Comparison of ENCODE assay signal across 9 cellular contexts in the genomic region with DNA sequence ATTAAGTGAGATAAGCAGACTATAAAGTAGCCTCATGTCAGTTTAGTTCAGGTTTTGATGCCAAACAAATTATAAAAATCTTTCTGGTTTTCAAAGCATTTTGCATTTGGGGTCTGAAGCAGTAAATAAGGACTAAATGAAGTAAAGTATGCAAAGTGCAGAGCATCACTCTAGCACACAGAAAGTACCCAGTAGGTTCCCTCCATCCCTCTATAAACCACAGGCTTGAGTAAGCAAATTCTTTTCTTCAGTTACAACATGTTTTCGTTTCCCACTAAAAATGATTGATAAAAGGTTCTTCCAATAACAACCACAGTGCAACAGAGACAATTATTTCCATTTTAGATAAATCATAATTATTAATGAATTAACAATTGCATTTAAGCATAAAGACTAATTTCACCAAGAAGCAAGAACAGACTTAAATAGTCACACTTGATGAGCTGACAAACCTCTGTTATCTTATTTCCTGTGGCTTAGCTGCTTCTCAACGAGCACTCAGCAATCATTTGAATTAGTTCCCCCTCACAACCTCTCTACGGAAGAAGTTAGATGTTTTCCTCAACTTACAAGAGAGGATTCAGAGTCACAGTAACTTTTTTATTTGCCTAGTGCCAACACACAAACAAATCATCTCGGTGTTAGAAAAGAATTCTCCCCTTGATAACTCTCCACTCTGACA.
DNase-seq lines count a peak whose midpoint lies in the region; ATAC-seq, FAIRE-seq and TF ChIP-seq lines count a peak whose summit lies in the region.
"Had no signal": no experiment of that assay in that cellular context is flagged by ENCODE, and none has a peak within 500 bp of the region (broad histone marks: within the 10 kb centered on the region; RNA-seq: fewer than 3 reads in every experiment).

No MANE protein-coding gene starts in this region.

- CTCF ChIA-PET in K562 (lab: Yijun Ruan, JAX; ENCODE audit: low intra/inter-chr PET ratio): no interaction called here

- TF ChIP-seq EP300 in K562 (IDR thresholded peaks at IDR 0.05; ENCODE audit: low read length): no peak

- no peak overlapping the region for H3K23ac ChIP-seq in H9 (ENCODE audit: insufficient read length, low read depth, low read length)

- in situ Hi-C loops in K562 (cut with MboI): no loop called here

- H4K5ac ChIP-seq in H9 (ENCODE audit: insufficient read length, low read depth, low read length): no peak overlapping the region

- no peak for TF ChIP-seq POLR2A in K562 (conservative IDR thresholded peaks at IDR 0.05)

- H3K36me3 ChIP-seq in K562 (ENCODE audit: control insufficient read depth, insufficient read depth, low read length): peaks cover 61% of the 10 kb centered on the region

- POLR2A ChIA-PET in K562 (lab: Yijun Ruan, JAX): no interaction called here

- H3K14ac ChIP-seq in H9 (ENCODE audit: insufficient read depth, low read length): no peak overlapping the region

- no peak overlapping the region for H3K18ac ChIP-seq in H9 (ENCODE audit: insufficient read length, low read depth, low read length)

- H3K4me1 ChIP-seq in K562 (replicated peaks in 1 of 2; ENCODE audit: control insufficient read depth in 2 of 2, insufficient read depth in 2 of 2, low read length in 2 of 2): peaks cover 0 to 9% of the 10 kb centered on the region in 2 experiments; a peak in 3 of 5 replicates
- H3K4me1 ChIP-seq in H9 (ENCODE audit: insufficient read depth, low read length): no peaks in the 10 kb centered on the region

- no peak overlapping the region for H3K4me3 Mint-ChIP-seq in H9

- no peak overlapping the region for H3K27ac Mint-ChIP-seq in H9

- no peak overlapping the region for H3T11ph ChIP-seq in H9 (ENCODE audit: low read length)

- no peak for TF ChIP-seq RAD21 in K562 (CRISPR knock-in tag; conservative IDR thresholded peaks at IDR 0.05 in 1 of 2, IDR thresholded peaks at IDR 0.05 in 1 of 2)

- H3K79me1 ChIP-seq in H9 (ENCODE audit: insufficient read depth, low read depth, low read length, poor library complexity, severe bottlenecking): no peaks in the 10 kb centered on the region

- no peak overlapping the region for H2BK120ac ChIP-seq in H9 (ENCODE audit: low read depth, low read length, poor library complexity, severe bottlenecking)

- H3K36me3 Mint-ChIP-seq in H9 (ENCODE audit: insufficient read depth in 1 of 3, low read depth in 3 of 3): peaks cover 0 to 1% (median 0%) of the 10 kb centered on the region in 3 experiments; a peak in 1 of 7 replicates

- no peak overlapping the region for H2BK20ac ChIP-seq in H9 (ENCODE audit: low read depth, low read length, poor library complexity, severe bottlenecking)

- FAIRE-seq in K562 (lab: Jason Lieb, UNC): no peak

- H4K8ac ChIP-seq in H9 (replicated peaks; ENCODE audit: insufficient read length, low read depth, low read length): no peak overlapping the region

- TF ChIP-seq CTCF in K562 (IDR thresholded peaks at IDR 0.05 in 2 of 3, conservative IDR thresholded peaks at IDR 0.05 in 1 of 3; ENCODE audit: insufficient read depth in 2 of 3, low read depth in 1 of 3, low read length in 3 of 3): no peak
- TF ChIP-seq CTCF in H9 (conservative IDR thresholded peaks at IDR 0.05): no peak

- H2BK15ac ChIP-seq in H9 (ENCODE audit: low read depth, low read length): no peak overlapping the region

- WGBS in K562 (ENCODE audit: insufficient coverage, low coverage, missing lambda C conversion rate): 25% methylated on average over 4 of the region's 4 CpGs
- no CpG with 5 or more reads among the region's 4 CpGs for WGBS in H9 (ENCODE audit: extremely low coverage, insufficient read length, low lambda C conversion rate)

- H4K91ac ChIP-seq in H9 (ENCODE audit: insufficient read length, low read depth, low read length): no peak overlapping the region

- H3K9me1 ChIP-seq in K562 (ENCODE audit: control insufficient read depth, insufficient read depth, low read length): peaks cover 4% of the 10 kb centered on the region

- H3K79me2 ChIP-seq in K562 (ENCODE audit: control insufficient read depth, insufficient read depth, low read length): no peaks in the 10 kb centered on the region
- no peaks in the 10 kb centered on the region for H3K79me2 ChIP-seq in H9 (ENCODE audit: insufficient read depth, low read length)

- peak; percentile 82 for ATAC-seq in GM18498 (IDR thresholded peaks at IDR 0.05; ENCODE audit: unreplicated experiment)
- ATAC-seq in GM21367 (IDR thresholded peaks at IDR 0.05; ENCODE audit: unreplicated experiment): peak; percentile 63
- ATAC-seq in HG03378 (IDR thresholded peaks at IDR 0.05; ENCODE audit: unreplicated experiment): peak; percentile 63
- ATAC-seq in K562: peak; percentile 66

- H3K4me2 ChIP-seq in K562 (ENCODE audit: insufficient read depth, low read length) (no peak overlapping the region), H9 (ENCODE audit: insufficient read depth, insufficient read length, low read length) (no peak overlapping the region)
- H3K4me2 ChIP-seq: smooth muscle cell had no signal

- no peak overlapping the region for H2AFZ ChIP-seq in K562 (ENCODE audit: low read depth, low read length)
- H2AFZ ChIP-seq in H9 (ENCODE audit: low read length): no peak overlapping the region

- H2BK5ac ChIP-seq in H9 (ENCODE audit: insufficient read length, low read length): no peak overlapping the region

- H3K27ac ChIP-seq in K562 (ENCODE audit: extremely low read depth, low read depth, low read length): no peak overlapping the region
- H3K27ac ChIP-seq in H9 (ENCODE audit: insufficient read length, low read depth, low read length): no peak overlapping the region

- H3K9me3 ChIP-seq in K562 (replicated peaks; ENCODE audit: control insufficient read depth, insufficient read depth, low read depth, low read length) (no peaks in the 10 kb centered on the region), H9 (ENCODE audit: control insufficient read depth, low read depth, low read length) (no peaks in the 10 kb centered on the region)

- no peak overlapping the region for H2AK5ac ChIP-seq in H9 (ENCODE audit: insufficient read length, low read length)

- H3K27me3 ChIP-seq in K562 (ENCODE audit: control insufficient read depth in 2 of 2, insufficient read depth in 2 of 2, low read length in 2 of 2) (no peaks in the 10 kb centered on the region), H9 (ENCODE audit: insufficient read depth, low read length) (no peaks in the 10 kb centered on the region)

- no peak overlapping the region for H3K4ac ChIP-seq in H9 (ENCODE audit: low read depth, low read length)

- no peaks in the 10 kb centered on the region for H3K9me3 Mint-ChIP-seq in H9

- H3K23me2 ChIP-seq in H9 (ENCODE audit: insufficient read length, low read depth, low read length, poor library complexity, severe bottlenecking): no peaks in the 10 kb centered on the region

- H3K56ac ChIP-seq in H9 (ENCODE audit: insufficient read length, low read depth, low read length): no peak overlapping the region

- BruUV-seq in K562 (replicated peaks; lab: Mats Ljungman, UMichigan): no TSS peak

- H3K9ac ChIP-seq in K562 (ENCODE audit: insufficient read depth in 1 of 2, low read depth in 2 of 2, low read length in 2 of 2): no peak overlapping the region
- no peak overlapping the region for H3K9ac ChIP-seq in H9 (ENCODE audit: extremely low read depth, insufficient read length, low read length)

- intact Hi-C loops in K562 (cut with micrococcal nuclease): no loop called here

- no peak overlapping the region for H2BK12ac ChIP-seq in H9 (ENCODE audit: insufficient read length, low read depth, low read length)

- H3K27me3 Mint-ChIP-seq in H9 (ENCODE audit: low read depth): no peaks in the 10 kb centered on the region

- no peak for DNase-seq in K562 (ENCODE audit: extremely low read depth in 1 of 4, low spot score in 3 of 4)
- DNase-seq in stimulated activated CD4-positive, alpha-beta T cell treated with anti-CD3 and anti-CD28 coated beads, Interleukin-2, amount 100 ng/mL, for 48 hours: no peak
- no peak for DNase-seq in UCSD-AML1 (lab: John Stamatoyannopoulos, UW; ENCODE audit: unreplicated experiment)
- no peak for DNase-seq in DMS114 treated with DMSO at 0.1 percent for 48 hours (lab: John Stamatoyannopoulos, UW; ENCODE audit: unreplicated experiment)
- DNase-seq in H9: no peak

- H3K4me3 ChIP-seq in K562: no peak overlapping the region
- H3K4me3 ChIP-seq: smooth muscle cell had no signal

- peaks cover 3% of the 10 kb centered on the region in 2 experiments for H3K4me1 Mint-ChIP-seq in H9

- H4K20me1 ChIP-seq in K562 (replicated peaks; ENCODE audit: control insufficient read depth, insufficient read depth, low read length) (no peaks in the 10 kb centered on the region), H9 (ENCODE audit: control insufficient read depth, insufficient read depth, insufficient read length) (no peaks in the 10 kb centered on the region)

TF ChIP-seq in K562, 482 proteins besides CTCF, POLR2A, EP300 and RAD21 (continues in another document):
- TF ChIP-seq, protein P1, sequence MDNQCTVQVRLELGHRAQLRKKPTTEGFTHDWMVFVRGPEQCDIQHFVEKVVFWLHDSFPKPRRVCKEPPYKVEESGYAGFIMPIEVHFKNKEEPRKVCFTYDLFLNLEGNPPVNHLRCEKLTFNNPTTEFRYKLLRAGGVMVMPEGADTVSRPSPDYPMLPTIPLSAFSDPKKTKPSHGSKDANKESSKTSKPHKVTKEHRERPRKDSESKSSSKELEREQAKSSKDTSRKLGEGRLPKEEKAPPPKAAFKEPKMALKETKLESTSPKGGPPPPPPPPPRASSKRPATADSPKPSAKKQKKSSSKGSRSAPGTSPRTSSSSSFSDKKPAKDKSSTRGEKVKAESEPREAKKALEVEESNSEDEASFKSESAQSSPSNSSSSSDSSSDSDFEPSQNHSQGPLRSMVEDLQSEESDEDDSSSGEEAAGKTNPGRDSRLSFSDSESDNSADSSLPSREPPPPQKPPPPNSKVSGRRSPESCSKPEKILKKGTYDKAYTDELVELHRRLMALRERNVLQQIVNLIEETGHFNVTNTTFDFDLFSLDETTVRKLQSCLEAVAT (IDR thresholded peaks at IDR 0.05): no peak
